Comparison of ENCODE assay signal across 13 cellular contexts in the genomic region with DNA sequence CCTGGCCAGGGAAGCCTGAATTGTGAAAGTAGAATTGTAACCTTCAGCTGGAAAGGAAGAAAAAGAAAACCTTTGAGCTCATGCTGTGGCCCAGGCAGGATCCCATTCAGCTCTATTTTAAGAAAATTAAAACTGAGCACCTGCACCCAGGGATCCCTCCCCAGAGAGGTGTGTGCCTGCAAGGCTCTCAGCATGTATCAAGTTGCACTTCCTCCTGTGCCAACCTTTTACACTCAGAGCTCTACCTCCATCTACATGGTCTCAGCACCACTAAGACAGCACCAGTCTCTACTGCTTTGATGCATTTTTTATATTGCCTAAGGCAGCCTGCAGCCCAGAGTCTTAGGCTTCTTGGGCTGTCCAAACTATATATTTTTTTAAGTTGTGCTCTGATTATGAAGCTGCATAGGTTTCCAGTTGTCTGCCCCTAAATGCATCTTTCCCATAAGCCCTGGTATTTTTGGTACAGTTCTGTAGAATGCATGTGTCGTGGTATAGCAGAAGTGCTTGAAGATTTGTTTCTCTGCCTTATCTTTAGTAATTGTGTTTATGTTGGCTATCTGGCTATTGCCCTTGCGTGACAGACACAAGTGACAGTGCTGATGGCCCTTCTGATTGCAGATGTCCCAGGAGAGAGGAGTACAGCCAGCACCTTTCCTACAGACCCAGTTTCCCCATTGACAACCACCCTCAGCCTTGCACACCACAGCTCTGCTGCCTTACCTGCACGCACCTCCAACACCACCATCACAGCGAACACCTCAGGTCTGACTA.
DNase-seq lines count a peak whose midpoint lies in the region; ATAC-seq and TF ChIP-seq lines count a peak whose summit lies in the region.
"Had no signal": no experiment of that assay in that cellular context is flagged by ENCODE, and none has a peak within 500 bp of the region (broad histone marks: within the 10 kb centered on the region; RNA-seq: fewer than 3 reads in every experiment).

No MANE protein-coding gene starts in this region.

- no peak overlapping the region for H2BK12ac ChIP-seq in H9 (ENCODE audit: insufficient read length, low read depth, low read length)

- H3K36me3 Mint-ChIP-seq in H9 (ENCODE audit: insufficient read depth in 1 of 3, low read depth in 3 of 3), result no peaks in the 10 kb centered on the region
- H3K36me3 Mint-ChIP-seq in HFFc6 (ENCODE audit: low read depth), result no peaks in the 10 kb centered on the region

- H3K23ac ChIP-seq in H9 (ENCODE audit: insufficient read length, low read depth, low read length), result no peak overlapping the region

- H3K4ac ChIP-seq in H9 (ENCODE audit: low read depth, low read length), result no peak overlapping the region

- H3K79me2 ChIP-seq in H9 (ENCODE audit: insufficient read depth, low read length) (no peaks in the 10 kb centered on the region), OCI-LY1 (ENCODE audit: insufficient read depth, low read length) (no peaks in the 10 kb centered on the region)

- H3K4me1 Mint-ChIP-seq in H9 (peaks cover 44% of the 10 kb centered on the region in 2 experiments), HFFc6 (ENCODE audit: low read depth) (peaks cover 31% of the 10 kb centered on the region)

- H3K9me3 Mint-ChIP-seq in H9 (no peaks in the 10 kb centered on the region; a peak in 1 of 5 replicates), HFFc6 (no peaks in the 10 kb centered on the region)
- H3K9me3 Mint-ChIP-seq: dendritic cell treated with granulocyte-macrophage colony-stimulating factor and Interleukin-4, amounts not matched to agents 40 ng/mL and 50 ng/mL, for 4 days; neural crest cell had no signal

- H3K27me3 ChIP-seq in H9 (ENCODE audit: insufficient read depth, low read length) (no peaks in the 10 kb centered on the region), OCI-LY1 (ENCODE audit: insufficient read depth, low read length) (no peaks in the 10 kb centered on the region)

- H3K9me3 ChIP-seq in H9 (ENCODE audit: control insufficient read depth, low read depth, low read length), result no peaks in the 10 kb centered on the region
- no peaks in the 10 kb centered on the region for H3K9me3 ChIP-seq in OCI-LY1 (ENCODE audit: low read length)

- peak overlapping the region; percentile 18 to 39; a peak in 2 of 5 replicates for H3K4me3 Mint-ChIP-seq in H9
- no peak overlapping the region for H3K4me3 Mint-ChIP-seq in HFFc6
- H3K4me3 Mint-ChIP-seq: dendritic cell treated with granulocyte-macrophage colony-stimulating factor and Interleukin-4, amounts not matched to agents 40 ng/mL and 50 ng/mL, for 4 days; neural crest cell had no signal

- no peak overlapping the region for H2AK5ac ChIP-seq in H9 (ENCODE audit: insufficient read length, low read length)

- no peaks in the 10 kb centered on the region for H3K9me2 ChIP-seq in OCI-LY1 (ENCODE audit: low read depth, low read length)

- no peak overlapping the region for H3K18ac ChIP-seq in H9 (ENCODE audit: insufficient read length, low read depth, low read length)

- H3K27ac Mint-ChIP-seq in H9, result peak overlapping the region; percentile 61 to 76 (median 63); a peak in 4 of 7 replicates
- no peak overlapping the region for H3K27ac Mint-ChIP-seq in HFFc6
- H3K27ac Mint-ChIP-seq: dendritic cell treated with granulocyte-macrophage colony-stimulating factor and Interleukin-4, amounts not matched to agents 40 ng/mL and 50 ng/mL, for 4 days had no signal

- no peak overlapping the region for H3K9ac ChIP-seq in H9 (ENCODE audit: extremely low read depth, insufficient read length, low read length)
- H3K9ac ChIP-seq in OCI-LY1 (ENCODE audit: low read length), result no peak overlapping the region

- no peak overlapping the region for H2BK20ac ChIP-seq in H9 (ENCODE audit: low read depth, low read length, poor library complexity, severe bottlenecking)

- peak overlapping the region; percentile 5 for H3K4me2 ChIP-seq in H9 (ENCODE audit: insufficient read depth, insufficient read length, low read length)
- no peak overlapping the region for H3K4me2 ChIP-seq in OCI-LY1 (ENCODE audit: low read length)

- H4K8ac ChIP-seq in H9 (replicated peaks; ENCODE audit: insufficient read length, low read depth, low read length), result no peak overlapping the region

- no peak overlapping the region for H3K4me3 ChIP-seq in OCI-LY1 (ENCODE audit: low read depth, low read length, poor library complexity, severe bottlenecking)

- H3F3A ChIP-seq in OCI-LY1 (ENCODE audit: insufficient read depth, low read length), result no peaks in the 10 kb centered on the region

- H3K4me1 ChIP-seq in H9 (ENCODE audit: insufficient read depth, low read length), result peaks cover 12% of the 10 kb centered on the region; the same call in 1 of the 2 replicates
- H3K4me1 ChIP-seq in OCI-LY1 (ENCODE audit: insufficient read depth, low read length, severe bottlenecking), result peaks cover 24% of the 10 kb centered on the region

- H2BK5ac ChIP-seq in H9 (ENCODE audit: insufficient read length, low read length), result no peak overlapping the region

- no peak overlapping the region for H2BK15ac ChIP-seq in H9 (ENCODE audit: low read depth, low read length)

- no peak overlapping the region for H3T11ph ChIP-seq in H9 (ENCODE audit: low read length)

- no peaks in the 10 kb centered on the region for H3K79me1 ChIP-seq in H9 (ENCODE audit: insufficient read depth, low read depth, low read length, poor library complexity, severe bottlenecking)

- H3K27ac ChIP-seq in H9 (ENCODE audit: insufficient read length, low read depth, low read length) (peak overlapping the region; percentile 33), OCI-LY1 (ENCODE audit: low read depth, low read length, poor library complexity, severe bottlenecking) (peak overlapping the region; percentile 29)

- no peak overlapping the region for H4K5ac ChIP-seq in H9 (ENCODE audit: insufficient read length, low read depth, low read length)

- H3K14ac ChIP-seq in H9 (ENCODE audit: insufficient read depth, low read length), result no peak overlapping the region

- H3K23me2 ChIP-seq in H9 (ENCODE audit: insufficient read length, low read depth, low read length, poor library complexity, severe bottlenecking), result no peaks in the 10 kb centered on the region

- WGBS in H9 (ENCODE audit: extremely low coverage, insufficient read length, low lambda C conversion rate), result no CpG with 5 or more reads among the region's 4 CpGs

- H3K36me3 ChIP-seq in OCI-LY1 (ENCODE audit: insufficient read depth, low read length), result peaks cover 96% of the 10 kb centered on the region

- no peak overlapping the region for H3K56ac ChIP-seq in H9 (ENCODE audit: insufficient read length, low read depth, low read length)

- H2AFZ ChIP-seq in H9 (ENCODE audit: low read length) (no peak overlapping the region), OCI-LY1 (ENCODE audit: low read length) (no peak overlapping the region)

- no peaks in the 10 kb centered on the region for H4K20me1 ChIP-seq in H9 (ENCODE audit: control insufficient read depth, insufficient read depth, insufficient read length)
- no peaks in the 10 kb centered on the region for H4K20me1 ChIP-seq in OCI-LY1 (ENCODE audit: insufficient read depth, low read length)

- no peak overlapping the region for H4K91ac ChIP-seq in H9 (ENCODE audit: insufficient read length, low read depth, low read length)

- H3K27me3 Mint-ChIP-seq in H9 (ENCODE audit: low read depth) (no peaks in the 10 kb centered on the region), HFFc6 (ENCODE audit: insufficient read depth) (no peaks in the 10 kb centered on the region; the same call in 1 of the 2 replicates)
- H3K27me3 Mint-ChIP-seq: dendritic cell treated with granulocyte-macrophage colony-stimulating factor and Interleukin-4, amounts not matched to agents 40 ng/mL and 50 ng/mL, for 4 days had no signal

- no peak for ATAC-seq in GM21529 (IDR thresholded peaks at IDR 0.05; ENCODE audit: unreplicated experiment)

- no peak overlapping the region for H2BK120ac ChIP-seq in H9 (ENCODE audit: low read depth, low read length, poor library complexity, severe bottlenecking)

- DNase-seq in COR-L47 (lab: John Stamatoyannopoulos, UW), result peak; percentile 41
- peak; percentile 51 for DNase-seq in H9
- DNase-seq in iPS-NIHi7 (ENCODE audit: extremely low spot score), result peak; percentile 38
- no peak for DNase-seq in middle frontal gyrus (ENCODE audit: extremely low spot score, low spot score)
- DNase-seq in HFFc6, result no peak
- no peak for DNase-seq in KG1 (lab: John Stamatoyannopoulos, UW)
- DNase-seq: amygdala, small intestine, trophoblast cell had no signal

- no peak for TF ChIP-seq CTCF in H9 (conservative IDR thresholded peaks at IDR 0.05)
- TF ChIP-seq CTCF in OCI-LY1 (IDR thresholded peaks at IDR 0.05; ENCODE audit: low read length), result no peak
- no peak for TF ChIP-seq CTCF in HFFc6 (IDR thresholded peaks at IDR 0.05)

Comparison
In these comparisons a context has a peak if more than half of its experiments do, and no peak if none do; other contexts are left out.
1. DNase-seq: peak in COR-L47 (single experiment), H9 (single experiment) and iPS-NIHi7 (single experiment); none in middle frontal gyrus (single experiment), HFFc6 (single experiment) and KG1 (single experiment).